ENCODE assay signal across 12 cellular contexts in genomic region chr2:202604699-202605098, GRCh38.
"Had no signal": no experiment of that assay in that cellular context is flagged by ENCODE, and none has a peak within 500 bp of the region (broad histone marks: within the 10 kb centered on the region; RNA-seq: fewer than 3 reads in every experiment).

No MANE protein-coding gene starts in this region.

- H3K9me3 Mint-ChIP-seq: activated B cell treated with CpG ODN at 0.5 μM for 24 hours had no signal

- H3K27ac Mint-ChIP-seq: activated B cell treated with CpG ODN at 0.5 μM for 24 hours had no signal

- DNase-seq: activated B cell treated with CpG ODN at 0.5 μM for 24 hours; activated CD4-positive, alpha-beta T cell treated with anti-CD3 and anti-CD28 coated beads, Interleukin-2, amount 50 U/mL, for 48 hours; amygdala; brain microvascular endothelial cell; effector memory CD4-positive, alpha-beta T cell; heart right ventricle; kidney glomerular epithelial cell; stimulated activated CD4-positive, alpha-beta T cell treated with anti-CD3 and anti-CD28 coated beads, Interleukin-4, amount 100 ng/mL, for 1 hour; stimulated activated CD8-positive, alpha-beta memory T cell treated with anti-CD3 and anti-CD28 coated beads, Interleukin-4, amount 100 ng/mL, for 48 hours; stomach; T-helper 9 cell had no signal

- FAIRE-seq: frontal cortex had no signal

- H3K27me3 Mint-ChIP-seq: activated B cell treated with CpG ODN at 0.5 μM for 24 hours had no signal

- H3K4me3 Mint-ChIP-seq: activated B cell treated with CpG ODN at 0.5 μM for 24 hours had no signal

- ATAC-seq: heart right ventricle had no signal
